ENCODE assay signal across 1 cellular context in genomic region chr19:35380450-35381124, GRCh38.
TF ChIP-seq lines count a peak whose summit lies in the region.

No MANE protein-coding gene starts in this region.

TF ChIP-seq in HepG2, 621 proteins besides CTCF, POLR2A, EP300 and RAD21 (continued from another document and continues in another):
- TF ChIP-seq ZNF276 (CRISPR knock-in tag; IDR thresholded peaks at IDR 0.05; ENCODE audit: low read depth) (no peak), CREBL2 (CRISPR knock-in tag; IDR thresholded peaks at IDR 0.05; ENCODE audit: borderline replicate concordance) (no peak), SMARCC2 (IDR thresholded peaks at IDR 0.05) (no peak), ZNF329 (CRISPR knock-in tag; IDR thresholded peaks at IDR 0.05; ENCODE audit: low read depth) (0 out of 2 replicates have a peak, but pooled peaks have one; percentile 30), ZNF224 (CRISPR knock-in tag; IDR thresholded peaks at IDR 0.05) (no peak), THRA (CRISPR knock-in tag; IDR thresholded peaks at IDR 0.05; ENCODE audit: borderline replicate concordance) (peak; percentile 42; the same call in 1 of the 2 replicates), ZNF740 (CRISPR knock-in tag; IDR thresholded peaks at IDR 0.05) (no peak), MAX (IDR thresholded peaks at IDR 0.05) (peak; percentile 97), TRAFD1 (CRISPR knock-in tag; IDR thresholded peaks at IDR 0.05; ENCODE audit: borderline replicate concordance) (no peak), USF2 (IDR thresholded peaks at IDR 0.05; ENCODE audit: low read depth, low read length) (no peak), USF2 (CRISPR knock-in tag; IDR thresholded peaks at IDR 0.05; ENCODE audit: borderline replicate concordance) (no peak), RBAK (CRISPR knock-in tag; IDR thresholded peaks at IDR 0.05) (no peak), ZFP36 (IDR thresholded peaks at IDR 0.05; ENCODE audit: borderline replicate concordance, low read depth, low read length, partially characterized antibody) (no peak), ZNF556 (CRISPR knock-in tag; IDR thresholded peaks at IDR 0.05; ENCODE audit: borderline replicate concordance) (peak; percentile 85; the same call in 1 of the 2 replicates), SMYD3 (CRISPR knock-in tag; IDR thresholded peaks at IDR 0.05) (no peak), ZNF101 (CRISPR knock-in tag; IDR thresholded peaks at IDR 0.05; ENCODE audit: borderline replicate concordance, low read depth) (no peak), BCL6 (CRISPR knock-in tag; IDR thresholded peaks at IDR 0.05) (peak; percentile 91), EEA1 (CRISPR knock-in tag; IDR thresholded peaks at IDR 0.05; ENCODE audit: borderline replicate concordance) (0 out of 2 replicates have a peak, but pooled peaks have one; percentile 49), MIXL1 (CRISPR knock-in tag; IDR thresholded peaks at IDR 0.05) (peak; percentile 62), HNF1A (IDR thresholded peaks at IDR 0.05; ENCODE audit: low read depth) (no peak), HNF1A (CRISPR knock-in tag; IDR thresholded peaks at IDR 0.05; ENCODE audit: borderline replicate concordance) (0 out of 2 replicates have a peak, but pooled peaks have one; percentile 61), ZNF281 (CRISPR knock-in tag; IDR thresholded peaks at IDR 0.05; ENCODE audit: borderline replicate concordance) (no peak), PAWR (CRISPR knock-in tag; IDR thresholded peaks at IDR 0.05; ENCODE audit: borderline replicate concordance) (no peak), FOXO1 (CRISPR knock-in tag; IDR thresholded peaks at IDR 0.05) (peak; percentile 11; the same call in 1 of the 2 replicates), ZGPAT (CRISPR knock-in tag; IDR thresholded peaks at IDR 0.05) (no peak), CAMTA2 (CRISPR knock-in tag; IDR thresholded peaks at IDR 0.05; ENCODE audit: borderline replicate concordance) (no peak), FOXP1 (IDR thresholded peaks at IDR 0.05) (no peak), FOXP1 (CRISPR knock-in tag; IDR thresholded peaks at IDR 0.05) (peak; percentile 61; the same call in 1 of the 2 replicates), ONECUT2 (CRISPR knock-in tag; IDR thresholded peaks at IDR 0.05) (no peak), ZNF574 (CRISPR knock-in tag; IDR thresholded peaks at IDR 0.05) (peak; percentile 40; the same call in 1 of the 2 replicates), ZNF7 (CRISPR knock-in tag; IDR thresholded peaks at IDR 0.05) (no peak), ZSCAN30 (CRISPR knock-in tag; IDR thresholded peaks at IDR 0.05) (no peak), ZNF597 (CRISPR knock-in tag; IDR thresholded peaks at IDR 0.05) (no peak), ZNF3 (CRISPR knock-in tag; IDR thresholded peaks at IDR 0.05) (no peak), ZNF546 (CRISPR knock-in tag; conservative IDR thresholded peaks at IDR 0.05) (no peak), ZNF747 (CRISPR knock-in tag; IDR thresholded peaks at IDR 0.05; ENCODE audit: borderline replicate concordance) (no peak; the same call in 1 of the 2 replicates), PRMT3 (CRISPR knock-in tag; IDR thresholded peaks at IDR 0.05; ENCODE audit: borderline replicate concordance, low read depth) (no peak), SRSF9 (IDR thresholded peaks at IDR 0.05; ENCODE audit: borderline replicate concordance, insufficient read depth, low read depth, low read length, poor library complexity, severe bottlenecking) (no peak)
